27 cellular contexts compared by ENCODE assay signal in the genomic region with DNA sequence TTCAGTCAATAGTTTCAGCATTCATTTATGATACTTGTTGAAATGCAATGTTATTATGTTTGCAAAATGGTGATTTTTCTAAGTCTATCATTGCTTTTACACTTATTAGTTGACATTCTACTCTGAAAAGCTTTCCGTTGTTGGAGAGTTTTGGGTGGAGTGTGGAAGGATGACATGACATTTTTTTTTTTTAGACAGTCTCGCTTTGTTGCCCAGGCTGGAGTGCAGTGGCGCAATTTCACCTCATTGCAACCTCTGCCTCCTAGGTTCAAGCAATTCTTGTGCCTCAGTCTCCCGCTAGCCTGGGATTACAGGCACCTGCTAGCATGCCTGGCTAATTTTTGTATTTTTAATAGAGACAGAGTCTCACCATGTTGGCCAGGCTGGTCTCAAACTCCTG.
"Had no signal": no experiment of that assay in that cellular context is flagged by ENCODE, and none has a peak within 500 bp of the region (broad histone marks: within the 10 kb centered on the region; RNA-seq: fewer than 3 reads in every experiment).

No MANE protein-coding gene starts in this region.

- H3K27me3 Mint-ChIP-seq: dendritic cell treated with granulocyte-macrophage colony-stimulating factor and Interleukin-4, amounts not matched to agents 40 ng/mL and 50 ng/mL, for 4 days; memory B cell; natural killer cell treated with Interleukin-12 subunit alpha and Interleukin-12 subunit beta and Interleukin-15 and Interleukin-18, amount 100 ng/mL, for 72 hours; progenitor cell of endocrine pancreas; stimulated activated naive B cell treated with anti-CD40 and anti-IgM and Interleukin-4, amounts not matched to agents 10 μg/mL and 1 μg/mL and 100 μg/mL, for 72 hours; stimulated activated naive CD8-positive, alpha-beta T cell treated with anti-CD3 and anti-CD28 coated beads, Interleukin-15, Interleukin-2, amounts not matched to agents 100 ng/mL and 50 ng/mL, for 24 hours had no signal

- H3K9me3 Mint-ChIP-seq: memory B cell; natural killer cell treated with Interleukin-12 subunit alpha and Interleukin-12 subunit beta and Interleukin-15 and Interleukin-18, amount 100 ng/mL, for 72 hours; stimulated activated naive CD8-positive, alpha-beta T cell treated with anti-CD3 and anti-CD28 coated beads, Interleukin-15, Interleukin-2, amounts not matched to agents 100 ng/mL and 50 ng/mL, for 24 hours had no signal

- H3K27me3 ChIP-seq: colonic mucosa, esophagus muscularis mucosa, foreskin keratinocyte, gastroesophageal sphincter, heart left ventricle, hepatocyte, sigmoid colon, spleen, tibial nerve, upper lobe of right lung, uterus had no signal

- H3K4me3 Mint-ChIP-seq: dendritic cell treated with granulocyte-macrophage colony-stimulating factor and Interleukin-4, amounts not matched to agents 40 ng/mL and 50 ng/mL, for 4 days; endodermal cell; memory B cell; natural killer cell treated with Interleukin-12 subunit alpha and Interleukin-12 subunit beta and Interleukin-15 and Interleukin-18, amount 100 ng/mL, for 72 hours; neural crest cell; stimulated activated naive B cell treated with anti-CD40 and anti-IgM and Interleukin-4, amounts not matched to agents 10 μg/mL and 1 μg/mL and 100 μg/mL, for 72 hours; stimulated activated naive CD8-positive, alpha-beta T cell treated with anti-CD3 and anti-CD28 coated beads, Interleukin-15, Interleukin-2, amounts not matched to agents 100 ng/mL and 50 ng/mL, for 24 hours had no signal

- H3K27ac ChIP-seq: colonic mucosa, epithelial cell of prostate, esophagus muscularis mucosa, foreskin keratinocyte, gastroesophageal sphincter, heart left ventricle, hepatocyte, parathyroid adenoma, sigmoid colon, thoracic aorta, tibial nerve, upper lobe of right lung, uterus had no signal

- H3K4me1 ChIP-seq: colonic mucosa, parathyroid adenoma, upper lobe of right lung, uterus had no signal

- H3K4me3 ChIP-seq: colonic mucosa, esophagus muscularis mucosa, gastroesophageal sphincter, heart left ventricle, hepatocyte, lung, sigmoid colon, spleen, thoracic aorta, tibial nerve, upper lobe of right lung, uterus had no signal

- DNase-seq: colonic mucosa; effector CD8-positive, alpha-beta T cell; endodermal cell; foreskin keratinocyte; heart left ventricle; kidney; sigmoid colon; spleen; stimulated activated CD4-positive, alpha-beta T cell treated with anti-CD3 and anti-CD28 coated beads, Interleukin-4, amount 100 ng/mL, for 4 hours; stimulated activated naive B cell treated with anti-CD40 and anti-IgM and Interleukin-4, amounts not matched to agents 10 μg/mL and 1 μg/mL and 100 μg/mL, for 72 hours; upper lobe of right lung; uterus had no signal

- H3K4me1 Mint-ChIP-seq: neural crest cell had no signal

- ATAC-seq: foreskin keratinocyte; gastroesophageal sphincter; heart left ventricle; left lobe of liver; natural killer cell treated with Interleukin-12 subunit alpha and Interleukin-12 subunit beta and Interleukin-15 and Interleukin-18, amount 100 ng/mL, for 72 hours; stimulated activated naive B cell treated with anti-CD40 and anti-IgM and Interleukin-4, amounts not matched to agents 10 μg/mL and 1 μg/mL and 100 μg/mL, for 72 hours; upper lobe of right lung had no signal

- H3K36me3 ChIP-seq: uterus had no signal

- H3K9me3 ChIP-seq: colonic mucosa, sigmoid colon, thoracic aorta, upper lobe of right lung, uterus had no signal

- H3K27ac Mint-ChIP-seq: endodermal cell; natural killer cell treated with Interleukin-12 subunit alpha and Interleukin-12 subunit beta and Interleukin-15 and Interleukin-18, amount 100 ng/mL, for 72 hours; progenitor cell of endocrine pancreas had no signal
